ENCODE assay signal across 1 cellular context in the genomic region with DNA sequence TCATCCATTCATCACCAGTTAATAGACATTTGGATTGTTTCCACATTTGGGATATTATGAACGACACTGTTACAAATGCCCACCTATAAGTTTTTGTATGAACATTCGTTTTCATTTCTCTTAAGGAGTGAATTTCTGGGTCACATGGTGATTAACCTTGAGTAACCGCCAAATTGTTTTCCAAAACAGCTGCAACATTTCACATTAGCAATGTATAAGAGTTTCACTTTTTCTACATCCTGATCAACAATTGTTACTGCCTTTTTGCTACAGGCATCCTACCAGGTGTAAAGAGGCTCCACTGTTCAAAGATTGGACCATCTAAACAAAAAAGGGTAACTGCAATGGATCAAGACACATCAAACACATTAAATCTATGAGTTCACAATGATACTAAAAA.
TF ChIP-seq lines count a peak whose summit lies in the region.

No MANE protein-coding gene starts in this region.

TF ChIP-seq in A549, 52 proteins besides CTCF, POLR2A, EP300 and RAD21 (continued from another document):
- TF ChIP-seq HMGXB4 (CRISPR knock-in tag; IDR thresholded peaks at IDR 0.05; ENCODE audit: borderline replicate concordance) (no peak), NPAS2 (CRISPR knock-in tag; IDR thresholded peaks at IDR 0.05; ENCODE audit: borderline replicate concordance) (no peak), FOSL2 (IDR thresholded peaks at IDR 0.05) (no peak), FOSL2 (CRISPR knock-in tag; IDR thresholded peaks at IDR 0.05) (no peak), HES2 (IDR thresholded peaks at IDR 0.05) (no peak), POLR2AphosphoS2 (conservative IDR thresholded peaks at IDR 0.05; ENCODE audit: low read length) (no peak), JUN (IDR thresholded peaks at IDR 0.05) (no peak), SREBF2 (IDR thresholded peaks at IDR 0.05) (no peak), FOSB (CRISPR knock-in tag; IDR thresholded peaks at IDR 0.05) (no peak), ESRRA (IDR thresholded peaks at IDR 0.05; ENCODE audit: borderline replicate concordance, low read length) (no peak), CEBPB (IDR thresholded peaks at IDR 0.05) (no peak), EHF (CRISPR knock-in tag; IDR thresholded peaks at IDR 0.05) (no peak), RARB (CRISPR knock-in tag; IDR thresholded peaks at IDR 0.05) (no peak)
- TF ChIP-seq, protein P1, sequence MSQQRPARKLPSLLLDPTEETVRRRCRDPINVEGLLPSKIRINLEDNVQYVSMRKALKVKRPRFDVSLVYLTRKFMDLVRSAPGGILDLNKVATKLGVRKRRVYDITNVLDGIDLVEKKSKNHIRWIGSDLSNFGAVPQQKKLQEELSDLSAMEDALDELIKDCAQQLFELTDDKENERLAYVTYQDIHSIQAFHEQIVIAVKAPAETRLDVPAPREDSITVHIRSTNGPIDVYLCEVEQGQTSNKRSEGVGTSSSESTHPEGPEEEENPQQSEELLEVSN (IDR thresholded peaks at IDR 0.05; ENCODE audit: borderline replicate concordance, low read depth): no peak
- TF ChIP-seq, protein P2, sequence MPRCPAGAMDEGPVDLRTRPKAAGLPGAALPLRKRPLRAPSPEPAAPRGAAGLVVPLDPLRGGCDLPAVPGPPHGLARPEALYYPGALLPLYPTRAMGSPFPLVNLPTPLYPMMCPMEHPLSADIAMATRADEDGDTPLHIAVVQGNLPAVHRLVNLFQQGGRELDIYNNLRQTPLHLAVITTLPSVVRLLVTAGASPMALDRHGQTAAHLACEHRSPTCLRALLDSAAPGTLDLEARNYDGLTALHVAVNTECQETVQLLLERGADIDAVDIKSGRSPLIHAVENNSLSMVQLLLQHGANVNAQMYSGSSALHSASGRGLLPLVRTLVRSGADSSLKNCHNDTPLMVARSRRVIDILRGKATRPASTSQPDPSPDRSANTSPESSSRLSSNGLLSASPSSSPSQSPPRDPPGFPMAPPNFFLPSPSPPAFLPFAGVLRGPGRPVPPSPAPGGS (IDR thresholded peaks at IDR 0.05): no peak
TF ChIP-seq in A549: peak in this region for 0.
